ENCODE assay signal across 10 cellular contexts in the genomic region with DNA sequence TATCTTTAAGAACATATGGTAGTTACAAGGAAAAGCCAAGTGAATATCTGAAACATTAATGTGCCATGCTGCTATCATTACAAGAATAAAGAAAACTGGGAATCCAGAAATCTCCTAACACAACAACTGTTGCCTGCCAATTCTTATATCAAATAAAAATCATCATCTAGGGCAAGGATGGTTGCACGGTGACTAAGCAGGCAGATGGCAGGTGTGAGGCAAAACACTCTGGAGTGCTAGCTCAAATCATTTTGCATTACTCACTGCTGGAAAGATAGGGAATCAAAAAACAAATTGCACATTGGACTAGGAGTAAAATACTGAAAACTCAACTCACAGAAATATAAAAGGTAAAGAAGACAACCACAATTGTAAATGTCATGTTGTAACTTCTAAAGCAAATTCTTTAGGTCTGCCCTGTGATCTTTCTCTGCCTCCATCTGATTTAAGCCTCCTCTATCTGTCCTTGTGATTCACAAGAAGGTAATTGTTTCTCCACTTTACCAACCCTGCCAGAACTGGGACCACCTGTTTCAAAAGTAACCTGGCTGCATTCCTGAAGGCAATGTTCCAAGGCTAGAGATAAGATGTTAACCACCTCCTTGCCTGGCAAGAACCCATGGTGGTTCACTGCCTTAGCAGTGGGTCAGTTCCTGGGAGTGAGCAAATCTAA. TPM values are rescaled to one million over a fixed set of nuclear protein-coding genes. Genes with fewer than 3 reads are reported as not detected.
DNase-seq lines count a peak whose midpoint lies in the region; ATAC-seq and TF ChIP-seq lines count a peak whose summit lies in the region.
"Had no signal": no experiment of that assay in that cellular context is flagged by ENCODE, and none has a peak within 500 bp of the region (broad histone marks: within the 10 kb centered on the region; RNA-seq: fewer than 3 reads in every experiment).

No MANE protein-coding gene starts in this region.

- no peaks in the 10 kb centered on the region for H4K20me1 ChIP-seq in neural progenitor cell (ENCODE audit: low read depth)

- CTCF ChIA-PET in activated CD4-positive, alpha-beta memory T cell treated with anti-CD3 and anti-CD28 coated beads for 36 hours (lab: Charles Lee) = interaction anchor here (0.5 to 2.0 kb wide), 9 partner anchors 13 to 295 kb away, joined by 3 to 10 read pairs (median 4); no protein-coding TSS in a partner anchor

- no peak for TF ChIP-seq EP300 in esophagus muscularis mucosa (IDR thresholded peaks at IDR 0.05)

- no peaks in the 10 kb centered on the region for H3K36me3 Mint-ChIP-seq in neural progenitor cell
- H3K36me3 Mint-ChIP-seq in stimulated activated naive B cell treated with anti-CD40 and anti-IgM and Interleukin-4, amounts not matched to agents 10 μg/mL and 1 μg/mL and 100 μg/mL, for 72 hours = no peaks in the 10 kb centered on the region
- H3K36me3 Mint-ChIP-seq in activated CD4-positive, alpha-beta memory T cell treated with anti-CD3 and anti-CD28 coated beads for 36 hours = no peaks in the 10 kb centered on the region

- TF ChIP-seq POLR2A in esophagus muscularis mucosa (IDR thresholded peaks at IDR 0.05; ENCODE audit: low read depth) = no peak

- H3K27me3 ChIP-seq in colonic mucosa (no peaks in the 10 kb centered on the region), neural progenitor cell (no peaks in the 10 kb centered on the region), esophagus muscularis mucosa (no peaks in the 10 kb centered on the region)

- no peaks in the 10 kb centered on the region for H3K79me2 ChIP-seq in neural progenitor cell (ENCODE audit: low read depth)

- peaks cover 7% of the 10 kb centered on the region for H3F3A ChIP-seq in neural progenitor cell (ENCODE audit: low read depth)

- H3K4me1 ChIP-seq in colonic mucosa (no peaks in the 10 kb centered on the region), neural progenitor cell (peaks cover 14% of the 10 kb centered on the region), esophagus muscularis mucosa (peaks cover 7 to 12% (median 10%) of the 10 kb centered on the region in 4 donors)

- intact Hi-C loops in colonic mucosa (cut with DNase I) = loop anchor here (5.0 kb wide), 1 partner anchor 102 kb away; no protein-coding TSS in a partner anchor
- intact Hi-C loops in esophagus muscularis mucosa (cut with DNase I) = loop anchor here (5.0 to 10.0 kb wide), 2 partner anchors 102 to 135 kb away; no protein-coding TSS in a partner anchor
- intact Hi-C loops in activated CD4-positive, alpha-beta memory T cell treated with anti-CD3 and anti-CD28 coated beads for 36 hours (cut with micrococcal nuclease) = loop anchor here (1.0 kb wide), 4 partner anchors 102 to 298 kb away; no protein-coding TSS in a partner anchor

- no peaks in the 10 kb centered on the region for H3K9me3 Mint-ChIP-seq in neural progenitor cell
- no peaks in the 10 kb centered on the region for H3K9me3 Mint-ChIP-seq in stimulated activated naive B cell treated with anti-CD40 and anti-IgM and Interleukin-4, amounts not matched to agents 10 μg/mL and 1 μg/mL and 100 μg/mL, for 72 hours
- H3K9me3 Mint-ChIP-seq in activated CD4-positive, alpha-beta memory T cell treated with anti-CD3 and anti-CD28 coated beads for 36 hours = no peaks in the 10 kb centered on the region
- H3K9me3 Mint-ChIP-seq: stimulated activated naive CD8-positive, alpha-beta T cell treated with anti-CD3 and anti-CD28 coated beads, Interleukin-15, Interleukin-2, amounts not matched to agents 100 ng/mL and 50 ng/mL, for 24 hours had no signal

- H3K36me3 ChIP-seq in colonic mucosa = no peaks in the 10 kb centered on the region
- H3K36me3 ChIP-seq in neural progenitor cell = no peaks in the 10 kb centered on the region
- no peaks in the 10 kb centered on the region for H3K36me3 ChIP-seq in esophagus muscularis mucosa

- H3K4me3 Mint-ChIP-seq in neural progenitor cell = no peak overlapping the region
- no peak overlapping the region for H3K4me3 Mint-ChIP-seq in stimulated activated naive B cell treated with anti-CD40 and anti-IgM and Interleukin-4, amounts not matched to agents 10 μg/mL and 1 μg/mL and 100 μg/mL, for 72 hours
- no peak overlapping the region for H3K4me3 Mint-ChIP-seq in activated CD4-positive, alpha-beta memory T cell treated with anti-CD3 and anti-CD28 coated beads for 36 hours
- H3K4me3 Mint-ChIP-seq: stimulated activated naive CD8-positive, alpha-beta T cell treated with anti-CD3 and anti-CD28 coated beads, Interleukin-15, Interleukin-2, amounts not matched to agents 100 ng/mL and 50 ng/mL, for 24 hours had no signal

- H3K4me3 ChIP-seq in colonic mucosa = no peak overlapping the region
- no peak overlapping the region for H3K4me3 ChIP-seq in neural progenitor cell
- H3K4me3 ChIP-seq in esophagus muscularis mucosa = no peak overlapping the region
- H3K4me3 ChIP-seq: GM12878 had no signal

- DNase-seq in ELR (ENCODE audit: low read depth) (peak; percentile 20), NCI-H1105 treated with DMSO at 0.1 percent for 48 hours (lab: John Stamatoyannopoulos, UW) (peak; percentile 96), colonic mucosa (peak; percentile 78), neural progenitor cell (ENCODE audit: low spot score) (no peak), esophagus muscularis mucosa (ENCODE audit: extremely low spot score) (no peak), NCI-H82 treated with DMSO at 0.1 percent for 48 hours (lab: John Stamatoyannopoulos, UW; ENCODE audit: unreplicated experiment) (no peak)
- DNase-seq in stimulated activated naive B cell treated with anti-CD40 and anti-IgM and Interleukin-4, amounts not matched to agents 10 μg/mL and 1 μg/mL and 100 μg/mL, for 72 hours = no peak
- DNase-seq in activated CD4-positive, alpha-beta memory T cell treated with anti-CD3 and anti-CD28 coated beads for 36 hours = no peak

- POLR2A ChIA-PET in activated CD4-positive, alpha-beta memory T cell treated with anti-CD3 and anti-CD28 coated beads for 36 hours (lab: Charles Lee) = no interaction called here

- H3K27me3 Mint-ChIP-seq in neural progenitor cell (ENCODE audit: insufficient read depth, low read depth) = peaks cover 2% of the 10 kb centered on the region
- H3K27me3 Mint-ChIP-seq in stimulated activated naive B cell treated with anti-CD40 and anti-IgM and Interleukin-4, amounts not matched to agents 10 μg/mL and 1 μg/mL and 100 μg/mL, for 72 hours = peaks cover 0 to 5% of the 10 kb centered on the region in 2 donors
- peaks cover 1% of the 10 kb centered on the region for H3K27me3 Mint-ChIP-seq in activated CD4-positive, alpha-beta memory T cell treated with anti-CD3 and anti-CD28 coated beads for 36 hours
- H3K27me3 Mint-ChIP-seq: stimulated activated naive CD8-positive, alpha-beta T cell treated with anti-CD3 and anti-CD28 coated beads, Interleukin-15, Interleukin-2, amounts not matched to agents 100 ng/mL and 50 ng/mL, for 24 hours had no signal

- WGBS in esophagus muscularis mucosa = 37% methylated on average over 1 of the region's 1 CpG

- peak overlapping the region; percentile 7 for H3K27ac Mint-ChIP-seq in neural progenitor cell
- H3K27ac Mint-ChIP-seq in stimulated activated naive B cell treated with anti-CD40 and anti-IgM and Interleukin-4, amounts not matched to agents 10 μg/mL and 1 μg/mL and 100 μg/mL, for 72 hours = no peak overlapping the region
- no peak overlapping the region for H3K27ac Mint-ChIP-seq in activated CD4-positive, alpha-beta memory T cell treated with anti-CD3 and anti-CD28 coated beads for 36 hours
- H3K27ac Mint-ChIP-seq: stimulated activated naive CD8-positive, alpha-beta T cell treated with anti-CD3 and anti-CD28 coated beads, Interleukin-15, Interleukin-2, amounts not matched to agents 100 ng/mL and 50 ng/mL, for 24 hours had no signal

- H3K4me2 ChIP-seq in neural progenitor cell = no peak overlapping the region

- no peak for ATAC-seq in stimulated activated naive B cell treated with anti-CD40 and anti-IgM and Interleukin-4, amounts not matched to agents 10 μg/mL and 1 μg/mL and 100 μg/mL, for 72 hours (replicated peaks)

- H3K27ac ChIP-seq in colonic mucosa = peak overlapping the region; percentile 42
- no peak overlapping the region for H3K27ac ChIP-seq in neural progenitor cell
- no peak overlapping the region for H3K27ac ChIP-seq in esophagus muscularis mucosa (replicated peaks in 1 of 4)

- no peaks in the 10 kb centered on the region for H3K9me3 ChIP-seq in colonic mucosa
- H3K9me3 ChIP-seq in neural progenitor cell (ENCODE audit: low read depth) = no peaks in the 10 kb centered on the region
- H3K9me3 ChIP-seq in esophagus muscularis mucosa = no peaks in the 10 kb centered on the region

- H3K9ac ChIP-seq in colonic mucosa (ENCODE audit: low read depth in 2 of 2, low read length in 2 of 2) (peak overlapping the region in 1 of 2 donors; percentile 55), neural progenitor cell (no peak overlapping the region)

- peaks cover 25% of the 10 kb centered on the region for H3K4me1 Mint-ChIP-seq in neural progenitor cell
- H3K4me1 Mint-ChIP-seq in stimulated activated naive B cell treated with anti-CD40 and anti-IgM and Interleukin-4, amounts not matched to agents 10 μg/mL and 1 μg/mL and 100 μg/mL, for 72 hours = peaks cover 0 to 8% of the 10 kb centered on the region in 2 donors
- no peaks in the 10 kb centered on the region for H3K4me1 Mint-ChIP-seq in activated CD4-positive, alpha-beta memory T cell treated with anti-CD3 and anti-CD28 coated beads for 36 hours (ENCODE audit: low read depth)

- H2AFZ ChIP-seq in neural progenitor cell (replicated peaks) = no peak overlapping the region

- no peak for TF ChIP-seq CTCF in colonic mucosa (IDR thresholded peaks at IDR 0.05)
- TF ChIP-seq CTCF in neural progenitor cell (IDR thresholded peaks at IDR 0.05) = no peak
- TF ChIP-seq CTCF in esophagus muscularis mucosa (IDR thresholded peaks at IDR 0.05) = no peak

RNA-seq across cellular contexts. Expression of a gene that starts 33.0 kb away (rescaled TPM):
- total RNA-seq in colonic mucosa (1 to 10 TPM in 1 of 2 donors, under 1 TPM in 1; 0.74 to 1.1 TPM), neural progenitor cell (ENCODE audit: low replicate concordance) (10.7 and 13.2 TPM in 2 replicates), esophagus muscularis mucosa (10 to 100 TPM in 2 of 4 donors, 1 to 10 TPM in 2; 5.2 to 11.5 (median 8.5) TPM)
- total RNA-seq in activated CD4-positive, alpha-beta memory T cell treated with anti-CD3 and anti-CD28 coated beads for 36 hours = under 1 TPM; 0.15 to 0.21 TPM

Comparison
In these comparisons a context has a peak if more than half of its experiments do, and no peak if none do; other contexts are left out.
1. DNase-seq: peak in ELR (single experiment), NCI-H1105 treated with DMSO at 0.1 percent for 48 hours (single experiment) and colonic mucosa (single experiment); none in neural progenitor cell (single experiment), esophagus muscularis mucosa (single experiment), stimulated activated naive B cell treated with anti-CD40 and anti-IgM and Interleukin-4, amounts not matched to agents 10 μg/mL and 1 μg/mL and 100 μg/mL, for 72 hours (single experiment), activated CD4-positive, alpha-beta memory T cell treated with anti-CD3 and anti-CD28 coated beads for 36 hours (single experiment) and NCI-H82 treated with DMSO at 0.1 percent for 48 hours (single experiment).